ENCODE assay signal across 20 cellular contexts in genomic region chr5:90504743-90505142, GRCh38. TPM values are rescaled to one million over a fixed set of nuclear protein-coding genes. Genes with fewer than 3 reads are reported as not detected.
"Had no signal": no experiment of that assay in that cellular context is flagged by ENCODE, and none has a peak within 500 bp of the region (broad histone marks: within the 10 kb centered on the region; RNA-seq: fewer than 3 reads in every experiment).

No MANE protein-coding gene starts in this region.

- H3K36me3 ChIP-seq: brain microvascular endothelial cell had no signal

- ATAC-seq: activated T-cell treated with anti-CD3 and anti-CD28 coated beads, Interleukin-2, amount 50 U/mL, for 72 hours; Panc1 had no signal

- H3K27ac ChIP-seq: brain microvascular endothelial cell, VCaP had no signal

- DNase-seq: activated CD4-positive, alpha-beta memory T cell treated with anti-CD3 and anti-CD28 coated beads for 36 hours; activated CD4-positive, alpha-beta T cell treated with anti-CD3 and anti-CD28 coated beads, Interleukin-2, amount 10 ng/mL, durations not matched to agents 7 days and 5 days; activated CD4-positive, CD25-positive, alpha-beta regulatory T cell; activated gamma-delta T cell treated with Interleukin-2 at 50 U/mL for 16 hours; activated naive CD4-positive, alpha-beta T cell treated with anti-CD3 and anti-CD28 coated beads, Interleukin-2, amount 10 ng/mL, durations not matched to agents 7 days and 5 days; activated naive CD8-positive, alpha-beta T cell treated with anti-CD3 and anti-CD28 coated beads for 36 hours; activated T-cell treated with anti-CD3 and anti-CD28 coated beads, Interleukin-2, amount 50 U/mL, for 72 hours; brain microvascular endothelial cell; caudate nucleus; MM.1S; NCI-H1105; NCI-H1436; NCI-H1694 treated with DMSO at 0.1 percent for 48 hours; NCI-H2029 treated with DMSO at 0.1 percent for 48 hours; NCI-H510A treated with DMSO at 0.1 percent for 48 hours; SIG-M5; T-helper 1 cell had no signal

- H3K27me3 ChIP-seq: brain microvascular endothelial cell had no signal

RNA-seq across cellular contexts. Expression of gene ADGRV1, which starts 53.9 kb away (rescaled TPM):
- total RNA-seq: activated CD4-positive, alpha-beta T cell treated with anti-CD3 and anti-CD28 coated beads, Interleukin-2, amount 10 ng/mL, durations not matched to agents 7 days and 5 days; OCI-LY7 had no signal
